14 cellular contexts compared by ENCODE assay signal in genomic region chr10:109995178-109995577, GRCh38.
"Had no signal": no experiment of that assay in that cellular context is flagged by ENCODE, and none has a peak within 500 bp of the region (broad histone marks: within the 10 kb centered on the region; RNA-seq: fewer than 3 reads in every experiment).

No MANE protein-coding gene starts in this region.

- DNase-seq: activated CD4-positive, alpha-beta memory T cell treated with anti-CD3 and anti-CD28 coated beads, Interleukin-2, amount 10 ng/mL, durations not matched to agents 7 days and 5 days; activated CD4-positive, alpha-beta T cell treated with anti-CD3 and anti-CD28 coated beads for 4 hours; activated naive CD4-positive, alpha-beta T cell treated with anti-CD3 and anti-CD28 coated beads, Interleukin-2, amount 10 ng/mL, durations not matched to agents 7 days and 5 days; activated T-cell treated with anti-CD3 and anti-CD28 coated beads, Interleukin-2, amount 50 U/mL, for 24 hours; islet precursor cell; stimulated activated CD4-positive, alpha-beta T cell treated with anti-CD3 and anti-CD28 coated beads, Interleukin-2, amount 100 ng/mL, for 24 hours; SW 1271; T-helper 9 cell; uterus; WERI-Rb-1 had no signal

- H3K4me3 ChIP-seq: cardiac muscle cell, neural progenitor cell, uterus had no signal

- H3K27me3 ChIP-seq: cardiac muscle cell, neural progenitor cell, uterus had no signal

- H3K9me3 Mint-ChIP-seq: activated CD4-positive, alpha-beta memory T cell treated with anti-CD3 and anti-CD28 coated beads, Interleukin-2, amount 10 ng/mL, durations not matched to agents 7 days and 5 days; activated naive CD4-positive, alpha-beta T cell treated with anti-CD3 and anti-CD28 coated beads, Interleukin-2, amount 10 ng/mL, durations not matched to agents 7 days and 5 days; activated T-cell treated with anti-CD3 and anti-CD28 coated beads, Interleukin-2, amount 50 U/mL, for 24 hours; neural progenitor cell had no signal

- H3K9me3 ChIP-seq: uterus had no signal

- ATAC-seq: esophagus mucosa, sciatic nerve had no signal

- H3K27ac Mint-ChIP-seq: activated CD4-positive, alpha-beta memory T cell treated with anti-CD3 and anti-CD28 coated beads, Interleukin-2, amount 10 ng/mL, durations not matched to agents 7 days and 5 days; activated naive CD4-positive, alpha-beta T cell treated with anti-CD3 and anti-CD28 coated beads, Interleukin-2, amount 10 ng/mL, durations not matched to agents 7 days and 5 days; activated T-cell treated with anti-CD3 and anti-CD28 coated beads, Interleukin-2, amount 50 U/mL, for 24 hours; neural progenitor cell had no signal

- H2AFZ ChIP-seq: neural progenitor cell had no signal

- H3K4me2 ChIP-seq: neural progenitor cell had no signal

- H3K36me3 ChIP-seq: cardiac muscle cell, neural progenitor cell, uterus, WERI-Rb-1 had no signal

- H3K9ac ChIP-seq: neural progenitor cell had no signal

- H3K27ac ChIP-seq: cardiac muscle cell, neural progenitor cell, WERI-Rb-1 had no signal

- H3K36me3 Mint-ChIP-seq: activated naive CD4-positive, alpha-beta T cell treated with anti-CD3 and anti-CD28 coated beads, Interleukin-2, amount 10 ng/mL, durations not matched to agents 7 days and 5 days; neural progenitor cell had no signal

- H3K4me3 Mint-ChIP-seq: activated CD4-positive, alpha-beta memory T cell treated with anti-CD3 and anti-CD28 coated beads, Interleukin-2, amount 10 ng/mL, durations not matched to agents 7 days and 5 days; activated naive CD4-positive, alpha-beta T cell treated with anti-CD3 and anti-CD28 coated beads, Interleukin-2, amount 10 ng/mL, durations not matched to agents 7 days and 5 days; activated T-cell treated with anti-CD3 and anti-CD28 coated beads, Interleukin-2, amount 50 U/mL, for 24 hours; neural progenitor cell had no signal

- H3K27me3 Mint-ChIP-seq: activated T-cell treated with anti-CD3 and anti-CD28 coated beads, Interleukin-2, amount 50 U/mL, for 24 hours had no signal
